ENCODE assay signal across 10 cellular contexts in the genomic region with DNA sequence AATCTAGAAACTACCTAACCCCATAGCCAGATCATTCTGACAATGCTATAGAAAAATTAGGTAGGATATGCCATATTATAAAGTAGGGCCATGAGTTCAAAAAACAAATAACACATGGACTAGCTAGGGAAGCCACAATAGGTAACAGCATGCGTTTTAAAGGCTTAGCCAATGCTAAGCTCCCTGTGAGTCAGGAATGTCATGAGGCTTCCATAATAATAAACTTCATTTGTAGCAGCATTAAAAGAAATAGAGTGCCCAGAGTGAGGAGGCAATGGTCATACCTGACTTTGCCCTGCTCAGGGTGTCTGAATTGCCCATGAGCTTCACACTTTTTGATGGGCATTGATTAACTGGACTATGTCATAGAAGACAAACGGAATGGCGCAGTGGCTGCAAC. TPM values are rescaled to one million over a fixed set of nuclear protein-coding genes. Genes with fewer than 3 reads are reported as not detected.
"Had no signal": no experiment of that assay in that cellular context is flagged by ENCODE, and none has a peak within 500 bp of the region (broad histone marks: within the 10 kb centered on the region; RNA-seq: fewer than 3 reads in every experiment).

No MANE protein-coding gene starts in this region.

- H3K4me1 ChIP-seq: HAP-1 had no signal

- H3K27ac Mint-ChIP-seq: HFFc6 had no signal

- FAIRE-seq: H54, HTR-8/SVneo, K562 had no signal

- H3K36me3 ChIP-seq: HAP-1 had no signal

- DNase-seq: GOT3, HFFc6, IMR-90, KG1 had no signal

- H3K4me3 Mint-ChIP-seq: HFFc6 had no signal

- H3K4me3 ChIP-seq: HAP-1, K562 had no signal

- ATAC-seq: HCT116, K562 had no signal

RNA-seq across cellular contexts. Expression of a gene that starts 15.8 kb away (rescaled TPM):
- total RNA-seq: HT-29, K562 had no signal
- polyA plus RNA-seq: K562 had no signal
